In the genomic region with DNA sequence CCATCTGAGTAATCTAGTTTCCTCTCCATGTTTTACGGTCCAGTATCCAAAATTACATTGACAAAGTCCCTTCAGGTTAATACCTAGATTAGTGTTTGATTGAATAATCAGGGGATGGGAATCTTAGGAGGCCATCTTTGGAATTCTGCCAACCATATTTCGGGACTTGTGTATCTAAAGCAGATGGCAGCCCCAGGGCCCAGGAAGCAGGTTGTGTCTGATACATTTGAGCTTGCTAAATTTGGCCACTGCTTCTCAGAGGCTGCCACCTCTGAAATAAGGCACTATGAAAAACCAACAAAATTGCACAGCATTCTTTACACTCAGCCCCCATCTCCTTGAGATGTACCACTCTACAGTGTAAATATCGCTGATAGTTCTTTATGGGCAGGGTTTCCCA, we compare ENCODE assay signal across 18 cellular contexts.
"Had no signal": no experiment of that assay in that cellular context is flagged by ENCODE, and none has a peak within 500 bp of the region (broad histone marks: within the 10 kb centered on the region; RNA-seq: fewer than 3 reads in every experiment).

No MANE protein-coding gene starts in this region.

- ATAC-seq: esophagus mucosa; heart left ventricle; left colon; left ventricle myocardium superior; psoas muscle; right lobe of liver; stimulated activated memory B cell treated with anti-CD40 and anti-IgM and Interleukin-4, amounts not matched to agents 10 μg/mL and 1 μg/mL and 100 μg/mL, for 72 hours had no signal

- H3K27ac Mint-ChIP-seq: nephron; stimulated activated memory B cell treated with anti-CD40 and anti-IgM and Interleukin-4, amounts not matched to agents 10 μg/mL and 1 μg/mL and 100 μg/mL, for 72 hours; stimulated activated naive CD8-positive, alpha-beta T cell treated with anti-CD3 and anti-CD28 coated beads, Interleukin-15, Interleukin-2, amounts not matched to agents 100 ng/mL and 50 ng/mL, for 24 hours had no signal

- H3K4me1 Mint-ChIP-seq: nephron; stimulated activated memory B cell treated with anti-CD40 and anti-IgM and Interleukin-4, amounts not matched to agents 10 μg/mL and 1 μg/mL and 100 μg/mL, for 72 hours had no signal

- DNase-seq: effector memory CD4-positive, alpha-beta T cell; heart left ventricle; hippocampal formation; left colon; left ventricle myocardium superior; mesenchymal stem cell; midbrain; psoas muscle; retina; right lobe of liver; stimulated activated CD4-positive, alpha-beta T cell treated with anti-CD3 and anti-CD28 coated beads, Interleukin-4, amount 100 ng/mL, for 1 hour; tibial artery; upper lobe of left lung; uterus had no signal

- H3K4me3 Mint-ChIP-seq: nephron; stimulated activated memory B cell treated with anti-CD40 and anti-IgM and Interleukin-4, amounts not matched to agents 10 μg/mL and 1 μg/mL and 100 μg/mL, for 72 hours; stimulated activated naive CD8-positive, alpha-beta T cell treated with anti-CD3 and anti-CD28 coated beads, Interleukin-15, Interleukin-2, amounts not matched to agents 100 ng/mL and 50 ng/mL, for 24 hours had no signal

- H3K9me3 Mint-ChIP-seq: stimulated activated memory B cell treated with anti-CD40 and anti-IgM and Interleukin-4, amounts not matched to agents 10 μg/mL and 1 μg/mL and 100 μg/mL, for 72 hours had no signal

- H3K36me3 Mint-ChIP-seq: stimulated activated memory B cell treated with anti-CD40 and anti-IgM and Interleukin-4, amounts not matched to agents 10 μg/mL and 1 μg/mL and 100 μg/mL, for 72 hours had no signal

- H3K27me3 Mint-ChIP-seq: stimulated activated memory B cell treated with anti-CD40 and anti-IgM and Interleukin-4, amounts not matched to agents 10 μg/mL and 1 μg/mL and 100 μg/mL, for 72 hours; stimulated activated naive CD8-positive, alpha-beta T cell treated with anti-CD3 and anti-CD28 coated beads, Interleukin-15, Interleukin-2, amounts not matched to agents 100 ng/mL and 50 ng/mL, for 24 hours had no signal
